Comparison of ENCODE assay signal across 10 cellular contexts in genomic region chr11:114846040-114846791, GRCh38.
DNase-seq lines count a peak whose midpoint lies in the region; ATAC-seq and TF ChIP-seq lines count a peak whose summit lies in the region.
"Had no signal": no experiment of that assay in that cellular context is flagged by ENCODE, and none has a peak within 500 bp of the region (broad histone marks: within the 10 kb centered on the region; RNA-seq: fewer than 3 reads in every experiment).

No MANE protein-coding gene starts in this region.

- no peak for TF ChIP-seq EP300 in stomach (IDR thresholded peaks at IDR 0.05)

- intact Hi-C loops in stomach (cut with DNase I; ENCODE audit: low total_unique reads): no loop called here

- H3K9me3 Mint-ChIP-seq in stimulated activated naive CD8-positive, alpha-beta T cell treated with anti-CD3 and anti-CD28 coated beads, Interleukin-15, amount 100 ng/mL, for 72 hours: peaks cover 0 to 4% of the 10 kb centered on the region in 2 donors

- H3K4me3 ChIP-seq in neuronal stem cell (ENCODE audit: low read length in 2 of 2): no peak overlapping the region
- no peak overlapping the region for H3K4me3 ChIP-seq in stomach

- H2BK120ac ChIP-seq in neuronal stem cell (ENCODE audit: low read depth, low read length): no peak overlapping the region

- H3K14ac ChIP-seq in neuronal stem cell (ENCODE audit: low read length): no peak overlapping the region

- no peak overlapping the region for H2BK12ac ChIP-seq in neuronal stem cell (ENCODE audit: low read length)

- no peak overlapping the region for H4K8ac ChIP-seq in neuronal stem cell (ENCODE audit: low read depth, low read length)

- peaks cover 24% of the 10 kb centered on the region for H3K27me3 Mint-ChIP-seq in stimulated activated naive CD8-positive, alpha-beta T cell treated with anti-CD3 and anti-CD28 coated beads, Interleukin-15, amount 100 ng/mL, for 72 hours

- TF ChIP-seq POLR2A in stomach (IDR thresholded peaks at IDR 0.05): no peak

- H3K9me3 ChIP-seq in neuronal stem cell (replicated peaks in 1 of 2; ENCODE audit: control insufficient read depth in 2 of 2, insufficient read depth in 1 of 2, low read depth in 1 of 2, low read length in 2 of 2): no peaks in the 10 kb centered on the region
- no peaks in the 10 kb centered on the region for H3K9me3 ChIP-seq in stomach

- TF ChIP-seq CTCF in stomach (IDR thresholded peaks at IDR 0.05): no peak

- H2AFZ ChIP-seq in neuronal stem cell (ENCODE audit: low read length): no peak overlapping the region

- H3K27me3 ChIP-seq in neuronal stem cell (ENCODE audit: control insufficient read depth in 3 of 3, insufficient read depth in 3 of 3, low read depth in 1 of 3, low read length in 3 of 3) (no peaks in the 10 kb centered on the region), stomach (peaks cover 0 to 7% (median 0%) of the 10 kb centered on the region in 3 donors)

- H3K27ac Mint-ChIP-seq in stimulated activated naive CD8-positive, alpha-beta T cell treated with anti-CD3 and anti-CD28 coated beads, Interleukin-15, amount 100 ng/mL, for 72 hours: peak overlapping the region in 1 of 2 donors; percentile 48

- no peak overlapping the region for H3K4me3 Mint-ChIP-seq in stimulated activated naive CD8-positive, alpha-beta T cell treated with anti-CD3 and anti-CD28 coated beads, Interleukin-15, amount 100 ng/mL, for 72 hours

- H4K91ac ChIP-seq in neuronal stem cell (ENCODE audit: low read depth, low read length, poor library complexity): no peak overlapping the region

- ATAC-seq in HG02938 (IDR thresholded peaks at IDR 0.05; ENCODE audit: unreplicated experiment): no peak
- ATAC-seq in stimulated activated naive CD8-positive, alpha-beta T cell treated with anti-CD3 and anti-CD28 coated beads, Interleukin-15, amount 100 ng/mL, for 72 hours: no peak
- ATAC-seq: left lobe of liver had no signal

- H3K36me3 ChIP-seq in neuronal stem cell (replicated peaks in 1 of 2; ENCODE audit: control insufficient read depth in 2 of 2, insufficient read depth in 2 of 2, low read length in 2 of 2) (no peaks in the 10 kb centered on the region), stomach (no peaks in the 10 kb centered on the region)

- H3K4me1 ChIP-seq in neuronal stem cell (ENCODE audit: control insufficient read depth in 2 of 2, insufficient read depth in 1 of 2, low read depth in 1 of 2, low read length in 2 of 2): peaks cover 0 to 11% of the 10 kb centered on the region in 2 donors
- no peaks in the 10 kb centered on the region for H3K4me1 ChIP-seq in stomach

- H3K18ac ChIP-seq in neuronal stem cell (ENCODE audit: low read length): peak overlapping the region; percentile 46

- no peak overlapping the region for H2BK5ac ChIP-seq in neuronal stem cell (ENCODE audit: low read length)

- WGBS in neuronal stem cell (ENCODE audit: extremely low coverage in 2 of 2, insufficient read length in 2 of 2, insufficient replicate concordance in 1 of 2), 2 donors: no CpG with 5 or more reads among the region's 5 CpGs
- WGBS in stomach, 5 donors: 44 to 69% (median 65%) methylated on average over 4 to 5 of the region's 5 CpGs

- H3K4me1 Mint-ChIP-seq in stimulated activated naive CD8-positive, alpha-beta T cell treated with anti-CD3 and anti-CD28 coated beads, Interleukin-15, amount 100 ng/mL, for 72 hours: peaks cover 8% of the 10 kb centered on the region

- no peak overlapping the region for H2BK15ac ChIP-seq in neuronal stem cell (ENCODE audit: low read length)

- no peak overlapping the region for H3K23ac ChIP-seq in neuronal stem cell (ENCODE audit: low read depth, low read length, poor library complexity)

- no peak overlapping the region for H2AK5ac ChIP-seq in neuronal stem cell (ENCODE audit: low read depth, low read length)

- H3K79me1 ChIP-seq in neuronal stem cell (ENCODE audit: low read depth, low read length): no peaks in the 10 kb centered on the region

- H3K27ac ChIP-seq in neuronal stem cell (replicated peaks; ENCODE audit: low read length) (no peak overlapping the region), stomach (no peak overlapping the region)

- DNase-seq in HT-29 (ENCODE audit: low spot score) (peak; percentile 29), NCI-H446 (lab: John Stamatoyannopoulos, UW) (peak; percentile 96 to 98), ecto neural progenitor cell (ENCODE audit: low spot score) (peak; percentile 52), neuronal stem cell (ENCODE audit: low spot score) (no peak), stomach (no peak)
- no peak for DNase-seq in activated CD4-positive, CD25-positive, alpha-beta regulatory T cell (lab: John Stamatoyannopoulos, UW)
- DNase-seq in stimulated activated naive CD8-positive, alpha-beta T cell treated with anti-CD3 and anti-CD28 coated beads, Interleukin-15, amount 100 ng/mL, for 72 hours: no peak
- DNase-seq: activated gamma-delta T cell treated with Interleukin-2 at 50 U/mL for 16 hours had no signal

- no peak overlapping the region for H3K4me2 ChIP-seq in neuronal stem cell (ENCODE audit: insufficient read depth, low read length, poor library complexity, severe bottlenecking)

- no peak overlapping the region for H3K4ac ChIP-seq in neuronal stem cell (ENCODE audit: low read length)

- H3K9ac ChIP-seq in neuronal stem cell (ENCODE audit: low read depth, low read length, poor library complexity): no peak overlapping the region

Comparison
In these comparisons a context has a peak if more than half of its experiments do, and no peak if none do; other contexts are left out.
1. DNase-seq: peak in HT-29 (single experiment), NCI-H446 (2 of 2) and ecto neural progenitor cell (single experiment); none in neuronal stem cell (single experiment), activated CD4-positive, CD25-positive, alpha-beta regulatory T cell (0 of 4), stimulated activated naive CD8-positive, alpha-beta T cell treated with anti-CD3 and anti-CD28 coated beads, Interleukin-15, amount 100 ng/mL, for 72 hours (0 of 2) and stomach (single experiment).